Comparison of ENCODE assay signal across 31 cellular contexts in the genomic region with DNA sequence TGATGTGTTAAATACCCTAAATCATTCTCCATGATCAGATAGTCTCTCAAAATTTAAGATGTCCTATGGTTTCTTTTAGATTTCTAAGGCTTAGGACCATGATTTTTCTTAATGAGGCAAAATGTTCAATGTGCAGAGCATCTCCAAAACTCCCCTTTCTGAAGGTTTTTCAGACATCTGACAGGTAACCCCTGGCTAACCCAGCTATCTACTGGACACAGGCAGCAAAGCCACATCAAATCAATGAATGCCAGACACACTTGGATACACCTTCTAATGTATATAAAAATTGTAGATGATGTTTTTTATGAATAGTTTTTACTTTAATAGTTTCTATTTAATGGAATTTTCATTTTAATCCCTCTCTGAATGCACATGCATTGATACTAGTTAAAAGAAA.
"Had no signal": no experiment of that assay in that cellular context is flagged by ENCODE, and none has a peak within 500 bp of the region (broad histone marks: within the 10 kb centered on the region; RNA-seq: fewer than 3 reads in every experiment).

No MANE protein-coding gene starts in this region.

- H3K27ac Mint-ChIP-seq: activated B cell treated with CpG ODN at 0.5 μM for 24 hours; activated CD4-positive, alpha-beta memory T cell treated with anti-CD3 and anti-CD28 coated beads for 36 hours; activated CD4-positive, alpha-beta T cell treated with anti-CD3 and anti-CD28 coated beads, Interleukin-2, amount 10 ng/mL, durations not matched to agents 7 days and 5 days; activated CD8-positive, alpha-beta T cell treated with anti-CD3 and anti-CD28 coated beads for 36 hours; activated naive CD8-positive, alpha-beta T cell treated with anti-CD3 and anti-CD28 coated beads, Interleukin-2, amount 50 U/mL, for 24 hours; activated T-helper 1 cell treated with anti-CD3 and anti-CD28 coated beads, Interleukin-12 subunit alpha, Interleukin-12 subunit beta, Interleukin-2, Interleukin-4 antibody, amounts not matched to agents 30 ng/mL and 10 ng/mL and 1 ng/mL, durations not matched to agents 14 hours and 24 hours and 36 hours; activated T-helper 2 cell treated with anti-CD3 and anti-CD28 coated beads, Interferon-gamma antibody, Interleukin-2, Interleukin-4, amounts not matched to agents 10 μg/mL and 5 μg/mL and 100 μg/mL, durations not matched to agents 14 hours and 24 hours and 36 hours; T-helper 1 cell treated with Interleukin-12 subunit alpha and Interleukin-12 subunit beta and Interleukin-4 antibody, amounts not matched to agents 30 μg/mL and 1 μg/mL, for 36 hours; T-helper 2 cell treated with Interferon-gamma antibody and Interleukin-4, amounts not matched to agents 5 μg/mL and 100 μg/mL, for 36 hours had no signal

- H3K4me1 Mint-ChIP-seq: central memory CD8-positive, alpha-beta T cell had no signal

- H3K4me3 Mint-ChIP-seq: activated B cell treated with CpG ODN at 0.5 μM for 24 hours; activated CD4-positive, alpha-beta memory T cell treated with anti-CD3 and anti-CD28 coated beads for 36 hours; activated CD4-positive, alpha-beta T cell treated with anti-CD3 and anti-CD28 coated beads, Interleukin-2, amount 10 ng/mL, durations not matched to agents 7 days and 5 days; activated CD8-positive, alpha-beta T cell treated with anti-CD3 and anti-CD28 coated beads for 36 hours; activated naive CD8-positive, alpha-beta T cell; activated naive CD8-positive, alpha-beta T cell treated with anti-CD3 and anti-CD28 coated beads, Interleukin-2, amount 10 ng/mL, durations not matched to agents 7 days and 5 days; activated naive CD8-positive, alpha-beta T cell treated with anti-CD3 and anti-CD28 coated beads, Interleukin-2, amount 50 U/mL, for 24 hours; activated T-helper 1 cell treated with anti-CD3 and anti-CD28 coated beads, Interleukin-12 subunit alpha, Interleukin-12 subunit beta, Interleukin-2, Interleukin-4 antibody, amounts not matched to agents 30 ng/mL and 10 ng/mL and 1 ng/mL, durations not matched to agents 14 hours and 24 hours and 36 hours; central memory CD8-positive, alpha-beta T cell; T-helper 1 cell treated with Interleukin-12 subunit alpha and Interleukin-12 subunit beta and Interleukin-4 antibody, amounts not matched to agents 30 μg/mL and 1 μg/mL, for 36 hours; T-helper 2 cell treated with Interferon-gamma antibody and Interleukin-4, amounts not matched to agents 5 μg/mL and 100 μg/mL, for 36 hours had no signal

- H3K36me3 ChIP-seq: ascending aorta, cardiac muscle cell had no signal

- H3K36me3 Mint-ChIP-seq: activated CD4-positive, alpha-beta memory T cell treated with anti-CD3 and anti-CD28 coated beads for 36 hours; brain had no signal

- H3K9me3 Mint-ChIP-seq: activated B cell treated with CpG ODN at 0.5 μM for 24 hours; activated CD8-positive, alpha-beta T cell treated with anti-CD3 and anti-CD28 coated beads for 36 hours; activated T-helper 1 cell treated with anti-CD3 and anti-CD28 coated beads, Interleukin-12 subunit alpha, Interleukin-12 subunit beta, Interleukin-2, Interleukin-4 antibody, amounts not matched to agents 30 ng/mL and 10 ng/mL and 1 ng/mL, durations not matched to agents 14 hours and 24 hours and 36 hours had no signal

- H3K4me1 ChIP-seq: ascending aorta had no signal

- H3K27ac ChIP-seq: ascending aorta, cardiac muscle cell, VCaP had no signal

- ATAC-seq: activated CD8-positive, alpha-beta T cell treated with anti-CD3 and anti-CD28 coated beads for 36 hours; activated naive CD8-positive, alpha-beta T cell treated with anti-CD3 and anti-CD28 coated beads, Interleukin-2, amount 50 U/mL, for 24 hours had no signal

- DNase-seq: activated B cell treated with CpG ODN at 0.5 μM for 24 hours; activated CD4-positive, alpha-beta memory T cell treated with anti-CD3 and anti-CD28 coated beads for 36 hours; activated CD4-positive, alpha-beta T cell treated with anti-CD3 and anti-CD28 coated beads for 48 hours; activated CD4-positive, alpha-beta T cell treated with anti-CD3 and anti-CD28 coated beads, Interleukin-2, amount 10 ng/mL, durations not matched to agents 7 days and 5 days; activated CD4-positive, alpha-beta T cell treated with anti-CD3 and anti-CD28 coated beads, Interleukin-2, amount 50 U/mL, for 4 hours; activated CD4-positive, CD25-positive, alpha-beta regulatory T cell treated with anti-CD3 and anti-CD28 coated beads, Interleukin-2, amount 50 U/mL, for 72 hours; activated CD8-positive, alpha-beta memory T cell treated with anti-CD3 and anti-CD28 coated beads, Interleukin-2, amount 50 U/mL, for 4 hours; activated CD8-positive, alpha-beta T cell treated with anti-CD3 and anti-CD28 coated beads for 36 hours; activated effector memory CD4-positive, alpha-beta T cell treated with Interleukin-2 at 50 U/mL for 16 hours; activated gamma-delta T cell; activated naive CD4-positive, alpha-beta T cell treated with anti-CD3 and anti-CD28 coated beads, Interleukin-2, amount 50 U/mL, for 16 hours; activated naive CD4-positive, alpha-beta T cell treated with Interleukin-2 at 50 U/mL for 16 hours; activated naive CD8-positive, alpha-beta T cell treated with anti-CD3 and anti-CD28 coated beads, Interleukin-2, amount 10 ng/mL, durations not matched to agents 7 days and 5 days; activated naive CD8-positive, alpha-beta T cell treated with anti-CD3 and anti-CD28 coated beads, Interleukin-2, amount 50 U/mL, for 24 hours; activated T-cell treated with anti-CD3 and anti-CD28 coated beads for 4 hours; activated T-cell treated with anti-CD3 and anti-CD28 coated beads, Interleukin-2, amount 50 U/mL, for 1 hour; activated T-cell treated with anti-CD3 and anti-CD28 coated beads, Interleukin-2, amount 50 U/mL, for 48 hours; cerebellar nuclear complex; T-helper 1 cell; T-helper 2 cell; T-helper 9 cell had no signal

- H3K27me3 Mint-ChIP-seq: activated B cell treated with CpG ODN at 0.5 μM for 24 hours; activated CD4-positive, alpha-beta memory T cell treated with anti-CD3 and anti-CD28 coated beads for 36 hours; activated CD4-positive, alpha-beta T cell treated with anti-CD3 and anti-CD28 coated beads, Interleukin-2, amount 10 ng/mL, durations not matched to agents 7 days and 5 days; activated CD8-positive, alpha-beta T cell treated with anti-CD3 and anti-CD28 coated beads for 36 hours; activated naive CD8-positive, alpha-beta T cell; activated naive CD8-positive, alpha-beta T cell treated with anti-CD3 and anti-CD28 coated beads, Interleukin-2, amount 10 ng/mL, durations not matched to agents 7 days and 5 days; activated naive CD8-positive, alpha-beta T cell treated with anti-CD3 and anti-CD28 coated beads, Interleukin-2, amount 50 U/mL, for 24 hours; brain; central memory CD8-positive, alpha-beta T cell had no signal

- H3K9me3 ChIP-seq: ascending aorta had no signal

- H3K27me3 ChIP-seq: ascending aorta, cardiac muscle cell had no signal

- H3K4me3 ChIP-seq: ascending aorta, cardiac muscle cell had no signal
